9 cellular contexts compared by ENCODE assay signal in the genomic region with DNA sequence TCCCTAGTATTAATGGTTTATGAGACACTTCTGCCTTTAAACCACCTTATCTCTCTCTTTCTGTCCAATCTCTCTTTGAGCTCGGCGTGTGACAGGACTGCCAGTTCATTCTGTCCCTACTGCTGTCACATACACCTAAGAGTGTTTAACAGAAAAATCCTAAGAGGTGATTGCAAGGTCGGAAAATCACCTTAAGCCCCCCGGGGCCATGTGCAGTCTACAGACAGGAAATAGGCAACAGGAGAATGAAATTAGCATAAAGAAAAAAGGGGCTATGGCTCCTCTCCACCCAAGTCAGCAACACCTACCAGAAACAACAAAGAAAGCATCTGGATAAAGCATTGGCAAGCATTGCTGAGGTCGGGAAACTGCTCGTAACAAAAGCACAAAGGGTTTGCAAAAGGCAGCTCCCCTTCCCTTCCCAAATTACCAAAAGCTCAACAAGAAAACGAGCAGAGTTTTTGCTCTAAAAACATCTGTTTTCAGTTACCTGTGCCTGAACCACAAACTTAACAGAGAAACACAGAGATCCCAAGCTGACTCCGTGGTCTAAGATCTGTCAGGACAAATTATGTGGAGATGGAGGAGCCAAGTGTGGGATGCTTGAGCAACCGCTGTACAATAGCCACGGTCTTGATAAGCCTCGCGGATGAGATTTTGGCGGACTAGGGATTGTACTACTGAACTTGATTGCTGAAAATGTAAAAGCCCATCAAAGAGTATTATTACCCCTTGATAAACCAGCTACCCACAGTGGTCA. TPM values are rescaled to one million over a fixed set of nuclear protein-coding genes. Genes with fewer than 3 reads are reported as not detected.
DNase-seq lines count a peak whose midpoint lies in the region; ATAC-seq, FAIRE-seq and TF ChIP-seq lines count a peak whose summit lies in the region.
"Had no signal": no experiment of that assay in that cellular context is flagged by ENCODE, and none has a peak within 500 bp of the region (broad histone marks: within the 10 kb centered on the region; RNA-seq: fewer than 3 reads in every experiment).

No MANE protein-coding gene starts in this region.

- peaks cover 16% of the 10 kb centered on the region for H3K4me1 ChIP-seq in psoas muscle

- peaks cover 62% of the 10 kb centered on the region for H3K4me1 Mint-ChIP-seq in activated T-helper 2 cell treated with anti-CD3 and anti-CD28 coated beads, Interferon-gamma antibody, Interleukin-2, Interleukin-4, amounts not matched to agents 10 μg/mL and 5 μg/mL and 100 μg/mL, durations not matched to agents 14 hours and 24 hours and 36 hours (ENCODE audit: low read depth)
- peaks cover 51 to 91% (median 86%) of the 10 kb centered on the region in 4 donors for H3K4me1 Mint-ChIP-seq in naive thymus-derived CD8-positive, alpha-beta T cell

- H3K27ac ChIP-seq in psoas muscle = no peak overlapping the region

- no peaks in the 10 kb centered on the region for H3K27me3 Mint-ChIP-seq in activated T-helper 2 cell treated with anti-CD3 and anti-CD28 coated beads, Interferon-gamma antibody, Interleukin-2, Interleukin-4, amounts not matched to agents 10 μg/mL and 5 μg/mL and 100 μg/mL, durations not matched to agents 14 hours and 24 hours and 36 hours (ENCODE audit: low read depth)
- no peaks in the 10 kb centered on the region for H3K27me3 Mint-ChIP-seq in naive thymus-derived CD8-positive, alpha-beta T cell

- no peak overlapping the region for H3K4me3 ChIP-seq in psoas muscle

- WGBS in psoas muscle, 3 donors = 64 to 67% (median 65%) methylated on average over 13 of the region's 13 CpGs

- no peak for TF ChIP-seq CTCF in psoas muscle (IDR thresholded peaks at IDR 0.05)

- H3K27ac Mint-ChIP-seq in activated T-helper 2 cell treated with anti-CD3 and anti-CD28 coated beads, Interferon-gamma antibody, Interleukin-2, Interleukin-4, amounts not matched to agents 10 μg/mL and 5 μg/mL and 100 μg/mL, durations not matched to agents 14 hours and 24 hours and 36 hours = peak overlapping the region; percentile 69
- peak overlapping the region; percentile 90 to 96 (median 94) for H3K27ac Mint-ChIP-seq in naive thymus-derived CD8-positive, alpha-beta T cell

- FAIRE-seq in GM12891 (lab: Jason Lieb, UNC) = peak; percentile 51

- intact Hi-C loops in activated T-helper 2 cell treated with anti-CD3 and anti-CD28 coated beads, Interferon-gamma antibody, Interleukin-2, Interleukin-4, amounts not matched to agents 10 μg/mL and 5 μg/mL and 100 μg/mL, durations not matched to agents 14 hours and 24 hours and 36 hours (cut with micrococcal nuclease) = no loop called here
- intact Hi-C loops in psoas muscle (cut with DNase I) = no loop called here

- no peaks in the 10 kb centered on the region for H3K9me3 Mint-ChIP-seq in activated T-helper 2 cell treated with anti-CD3 and anti-CD28 coated beads, Interferon-gamma antibody, Interleukin-2, Interleukin-4, amounts not matched to agents 10 μg/mL and 5 μg/mL and 100 μg/mL, durations not matched to agents 14 hours and 24 hours and 36 hours
- H3K9me3 Mint-ChIP-seq in naive thymus-derived CD8-positive, alpha-beta T cell = no peaks in the 10 kb centered on the region

- DNase-seq in GM12891 (ENCODE audit: insufficient read length, low spot score) (no peak), psoas muscle (no peak), HuH-7 (ENCODE audit: low spot score) (no peak), NCI-H1048 (lab: John Stamatoyannopoulos, UW) (no peak)
- no peak for DNase-seq in activated T-helper 2 cell treated with anti-CD3 and anti-CD28 coated beads, Interferon-gamma antibody, Interleukin-2, Interleukin-4, amounts not matched to agents 10 μg/mL and 5 μg/mL and 100 μg/mL, durations not matched to agents 14 hours and 24 hours and 36 hours (ENCODE audit: low spot score)
- DNase-seq in naive thymus-derived CD8-positive, alpha-beta T cell = no peak
- DNase-seq: NCI-H446 treated with DMSO at 0.1 percent for 48 hours had no signal

- no peaks in the 10 kb centered on the region for H3K27me3 ChIP-seq in psoas muscle (ENCODE audit: insufficient read depth in 3 of 3, low read length in 2 of 3)

- no peak overlapping the region for H3K4me3 Mint-ChIP-seq in activated T-helper 2 cell treated with anti-CD3 and anti-CD28 coated beads, Interferon-gamma antibody, Interleukin-2, Interleukin-4, amounts not matched to agents 10 μg/mL and 5 μg/mL and 100 μg/mL, durations not matched to agents 14 hours and 24 hours and 36 hours (ENCODE audit: low read depth)
- peak overlapping the region; percentile 57 to 85 (median 80) for H3K4me3 Mint-ChIP-seq in naive thymus-derived CD8-positive, alpha-beta T cell

- peak; percentile 69 for ATAC-seq in HG02678 (IDR thresholded peaks at IDR 0.05; ENCODE audit: unreplicated experiment)
- peak; percentile 64 to 84 for ATAC-seq in naive thymus-derived CD8-positive, alpha-beta T cell
- ATAC-seq in GM18517 (IDR thresholded peaks at IDR 0.05; ENCODE audit: unreplicated experiment) = no peak
- no peak for ATAC-seq in psoas muscle

- no peak for TF ChIP-seq POLR2A in GM12891 (IDR thresholded peaks at IDR 0.05; ENCODE audit: low read depth, low read length)

- no peaks in the 10 kb centered on the region for H3K9me3 ChIP-seq in psoas muscle

- POLR2A ChIA-PET in naive thymus-derived CD8-positive, alpha-beta T cell (lab: Charles Lee) = interaction anchor here (0.7 to 2.9 kb wide), 10 partner anchors 9 to 81 kb away, joined by 3 to 18 read pairs (median 3); a partner anchor contains a TSS

- no peaks in the 10 kb centered on the region for H3K36me3 ChIP-seq in psoas muscle (ENCODE audit: insufficient read depth in 1 of 2, low read depth in 1 of 2)

- peaks cover 52% of the 10 kb centered on the region for H3K36me3 Mint-ChIP-seq in activated T-helper 2 cell treated with anti-CD3 and anti-CD28 coated beads, Interferon-gamma antibody, Interleukin-2, Interleukin-4, amounts not matched to agents 10 μg/mL and 5 μg/mL and 100 μg/mL, durations not matched to agents 14 hours and 24 hours and 36 hours (ENCODE audit: low read depth)
- H3K36me3 Mint-ChIP-seq in naive thymus-derived CD8-positive, alpha-beta T cell = peaks cover 0 to 19% (median 2%) of the 10 kb centered on the region in 3 donors

TF ChIP-seq in GM12891, 5 proteins besides CTCF, POLR2A, EP300 and RAD21:
- TF ChIP-seq POLR2AphosphoS5 (IDR thresholded peaks at IDR 0.05; ENCODE audit: low read depth, low read length) = no peak
- TF ChIP-seq TAF1 (IDR thresholded peaks at IDR 0.05; ENCODE audit: low read depth, low read length) = no peak

RNA-seq across cellular contexts. Expression of a gene that starts 30.4 kb away (rescaled TPM):
- 13.8 TPM for polyA plus RNA-seq in GM12891 (2012; ENCODE audit: low read depth, missing spikeins)
- 107 and 120 TPM in 2 replicates for total RNA-seq in activated T-helper 2 cell treated with anti-CD3 and anti-CD28 coated beads, Interferon-gamma antibody, Interleukin-2, Interleukin-4, amounts not matched to agents 10 μg/mL and 5 μg/mL and 100 μg/mL, durations not matched to agents 14 hours and 24 hours and 36 hours
- total RNA-seq in naive thymus-derived CD8-positive, alpha-beta T cell = 100 to 1,000 TPM; 269 to 279 TPM
- polyA plus RNA-seq in naive thymus-derived CD8-positive, alpha-beta T cell = 10 to 100 TPM; 85.8 to 96.1 (median 94.2) TPM
- 1 to 10 TPM; 1.7 to 9.3 (median 8.5) TPM for total RNA-seq in psoas muscle
- under 1 TPM; 0.35 to 0.93 (median 0.40) TPM for polyA plus RNA-seq in psoas muscle

Comparison
In these comparisons a context has a peak if more than half of its experiments do, and no peak if none do; other contexts are left out.
1. ATAC-seq: peak in HG02678 (single experiment) and naive thymus-derived CD8-positive, alpha-beta T cell (2 of 2); none in GM18517 (single experiment) and psoas muscle (0 of 4).
2. RNA of a gene that starts 30.4 kb away (total RNA-seq): 269 to 279 TPM in naive thymus-derived CD8-positive, alpha-beta T cell and 107 to 120 TPM in activated T-helper 2 cell treated with anti-CD3 and anti-CD28 coated beads, Interferon-gamma antibody, Interleukin-2, Interleukin-4, amounts not matched to agents 10 μg/mL and 5 μg/mL and 100 μg/mL, durations not matched to agents 14 hours and 24 hours and 36 hours; 1.7 to 9.3 TPM in psoas muscle; every median in the first group is over 10 times any median in the second.